In the genomic region with DNA sequence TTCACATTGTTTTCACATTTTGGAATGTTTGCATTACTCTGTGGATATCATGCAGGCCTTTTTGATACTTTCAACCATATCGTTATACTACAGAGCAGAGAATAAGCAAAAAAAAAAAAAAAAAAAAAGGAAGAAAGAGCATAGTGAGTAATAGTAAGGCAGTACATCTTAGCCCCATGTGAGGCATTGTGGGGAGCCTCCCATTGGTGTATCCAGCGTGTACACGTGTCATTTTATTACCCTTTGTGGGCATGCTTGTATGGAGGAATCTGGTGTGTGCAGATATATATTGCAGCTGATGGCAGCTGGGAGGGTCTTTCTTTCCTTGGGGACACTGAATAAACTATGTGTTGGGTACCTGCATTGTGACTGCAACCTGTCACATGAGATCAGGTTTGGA, we compare ENCODE assay signal across 18 cellular contexts.
"Had no signal": no experiment of that assay in that cellular context is flagged by ENCODE, and none has a peak within 500 bp of the region (broad histone marks: within the 10 kb centered on the region; RNA-seq: fewer than 3 reads in every experiment).

No MANE protein-coding gene starts in this region.

- H3K27me3 Mint-ChIP-seq: activated CD4-positive, alpha-beta memory T cell treated with anti-CD3 and anti-CD28 coated beads for 36 hours; activated naive CD8-positive, alpha-beta T cell treated with anti-CD3 and anti-CD28 coated beads, Interleukin-2, amount 10 ng/mL, durations not matched to agents 7 days and 5 days; naive thymus-derived CD4-positive, alpha-beta T cell had no signal

- H3K27ac Mint-ChIP-seq: activated CD4-positive, alpha-beta memory T cell treated with anti-CD3 and anti-CD28 coated beads for 36 hours; activated naive CD8-positive, alpha-beta T cell treated with anti-CD3 and anti-CD28 coated beads, Interleukin-2, amount 10 ng/mL, durations not matched to agents 7 days and 5 days; mesothelial cell of epicardium; naive thymus-derived CD4-positive, alpha-beta T cell had no signal

- H3K4me3 Mint-ChIP-seq: activated CD4-positive, alpha-beta memory T cell treated with anti-CD3 and anti-CD28 coated beads for 36 hours; activated naive CD8-positive, alpha-beta T cell treated with anti-CD3 and anti-CD28 coated beads, Interleukin-2, amount 10 ng/mL, durations not matched to agents 7 days and 5 days; mesothelial cell of epicardium; naive thymus-derived CD4-positive, alpha-beta T cell had no signal

- DNase-seq: activated CD4-positive, alpha-beta memory T cell treated with anti-CD3 and anti-CD28 coated beads for 36 hours; activated CD4-positive, alpha-beta T cell treated with anti-CD3 and anti-CD28 coated beads for 1 hour; activated gamma-delta T cell treated with Interleukin-2 at 50 U/mL for 16 hours; activated naive CD8-positive, alpha-beta T cell treated with anti-CD3 and anti-CD28 coated beads, Interleukin-2, amount 10 ng/mL, durations not matched to agents 7 days and 5 days; activated T-cell treated with anti-CD3 and anti-CD28 coated beads, Interleukin-2, amount 50 U/mL, for 48 hours; dorsolateral prefrontal cortex; esophagus squamous epithelium; naive thymus-derived CD4-positive, alpha-beta T cell; sigmoid colon; stimulated activated CD4-positive, alpha-beta T cell treated with anti-CD3 and anti-CD28 coated beads, Interleukin-4, amount 100 ng/mL, for 1 hour; stimulated activated CD8-positive, alpha-beta memory T cell treated with anti-CD3 and anti-CD28 coated beads, Interleukin-4, amount 100 ng/mL, for 48 hours; stimulated activated naive CD8-positive, alpha-beta T cell treated with anti-CD3 and anti-CD28 coated beads, Interleukin-15, Interleukin-2, amounts not matched to agents 100 U/mL and 50 U/mL, for 24 hours; T-helper 2 cell; upper lobe of left lung had no signal

- H3K36me3 ChIP-seq: sigmoid colon had no signal

- H3K27me3 ChIP-seq: ascending aorta, dorsolateral prefrontal cortex, esophagus squamous epithelium, gastroesophageal sphincter, sigmoid colon, suprapubic skin, upper lobe of left lung had no signal

- H3K9me3 ChIP-seq: suprapubic skin had no signal

- H3K4me1 ChIP-seq: ascending aorta, esophagus squamous epithelium, gastroesophageal sphincter had no signal

- H3K4me3 ChIP-seq: ascending aorta, dorsolateral prefrontal cortex, esophagus squamous epithelium, gastroesophageal sphincter, sigmoid colon, suprapubic skin, upper lobe of left lung had no signal

- H3K27ac ChIP-seq: ascending aorta, dorsolateral prefrontal cortex, esophagus squamous epithelium, gastroesophageal sphincter, sigmoid colon, suprapubic skin had no signal
